12 cellular contexts compared by ENCODE assay signal in genomic region chr4:87502580-87503238, GRCh38. TPM values are rescaled to one million over a fixed set of nuclear protein-coding genes. Genes with fewer than 3 reads are reported as not detected.
DNase-seq lines count a peak whose midpoint lies in the region; ATAC-seq and TF ChIP-seq lines count a peak whose summit lies in the region.
"Had no signal": no experiment of that assay in that cellular context is flagged by ENCODE, and none has a peak within 500 bp of the region (broad histone marks: within the 10 kb centered on the region; RNA-seq: fewer than 3 reads in every experiment).

No MANE protein-coding gene starts in this region.

- TF ChIP-seq CTCF in GM23338 (conservative IDR thresholded peaks at IDR 0.05; ENCODE audit: low read depth in 2 of 2) (no peak), retinal pigment epithelial cell (conservative IDR thresholded peaks at IDR 0.05; ENCODE audit: low read depth, low read length) (no peak)

- H3K36me3 Mint-ChIP-seq in GM23338 (ENCODE audit: low read depth) = no peaks in the 10 kb centered on the region
- no peaks in the 10 kb centered on the region for H3K36me3 Mint-ChIP-seq in activated T-helper 17 cell treated with anti-CD3 and anti-CD28 coated beads, Interleukin-2, amount 50 U/mL, for 72 hours (ENCODE audit: low read depth)
- H3K36me3 Mint-ChIP-seq: activated CD8-positive, alpha-beta memory T cell treated with anti-CD3 and anti-CD28 coated beads, Interleukin-2, amount 10 ng/mL, durations not matched to agents 7 days and 5 days; stimulated activated memory B cell treated with anti-CD40 and anti-IgM and Interleukin-4, amounts not matched to agents 10 μg/mL and 1 μg/mL and 100 μg/mL, for 72 hours had no signal

- no peak overlapping the region for H3K4me3 Mint-ChIP-seq in GM23338
- H3K4me3 Mint-ChIP-seq in activated T-helper 17 cell treated with anti-CD3 and anti-CD28 coated beads, Interleukin-2, amount 50 U/mL, for 72 hours = no peak overlapping the region
- H3K4me3 Mint-ChIP-seq: activated CD8-positive, alpha-beta memory T cell treated with anti-CD3 and anti-CD28 coated beads, Interleukin-2, amount 10 ng/mL, durations not matched to agents 7 days and 5 days; central memory CD8-positive, alpha-beta T cell; stimulated activated memory B cell treated with anti-CD40 and anti-IgM and Interleukin-4, amounts not matched to agents 10 μg/mL and 1 μg/mL and 100 μg/mL, for 72 hours had no signal

- H3K79me2 ChIP-seq in GM23338 (replicated peaks; ENCODE audit: insufficient read depth) = no peaks in the 10 kb centered on the region

- H3K27me3 ChIP-seq in GM23338 (ENCODE audit: insufficient read depth) = no peaks in the 10 kb centered on the region

- H3K27me3 Mint-ChIP-seq in GM23338 (ENCODE audit: insufficient read depth, low read depth, poor library complexity) = no peaks in the 10 kb centered on the region
- H3K27me3 Mint-ChIP-seq in activated T-helper 17 cell treated with anti-CD3 and anti-CD28 coated beads, Interleukin-2, amount 50 U/mL, for 72 hours = peaks cover 4% of the 10 kb centered on the region
- H3K27me3 Mint-ChIP-seq: activated CD8-positive, alpha-beta memory T cell treated with anti-CD3 and anti-CD28 coated beads, Interleukin-2, amount 10 ng/mL, durations not matched to agents 7 days and 5 days; central memory CD8-positive, alpha-beta T cell had no signal

- no peaks in the 10 kb centered on the region; the same call in 1 of the 2 replicates for H3K9me2 ChIP-seq in GM23338 (ENCODE audit: insufficient read depth)

- DNase-seq in GM23338 (ENCODE audit: low spot score) (no peak), NCI-H446 treated with DMSO at 0.1 percent for 48 hours (lab: John Stamatoyannopoulos, UW) (peak; percentile 56), fibroblast of peridontal ligament (ENCODE audit: extremely low read depth) (peak; percentile 18), retinal pigment epithelial cell (ENCODE audit: low read depth) (peak; percentile 84), germinal center (ENCODE audit: low spot score) (no peak)
- DNase-seq: activated CD8-positive, alpha-beta memory T cell treated with anti-CD3 and anti-CD28 coated beads, Interleukin-2, amount 10 ng/mL, durations not matched to agents 7 days and 5 days; GF-D8 had no signal

- H3K36me3 ChIP-seq in GM23338 (ENCODE audit: insufficient read depth) = no peaks in the 10 kb centered on the region

- H4K20me1 ChIP-seq in GM23338 (replicated peaks; ENCODE audit: insufficient read depth) = no peaks in the 10 kb centered on the region

- no peaks in the 10 kb centered on the region; the same call in 2 of the 3 replicates for H3K4me1 Mint-ChIP-seq in GM23338
- peaks cover 9% of the 10 kb centered on the region for H3K4me1 Mint-ChIP-seq in activated T-helper 17 cell treated with anti-CD3 and anti-CD28 coated beads, Interleukin-2, amount 50 U/mL, for 72 hours

- no peaks in the 10 kb centered on the region for H3F3A ChIP-seq in GM23338 (replicated peaks; ENCODE audit: low read depth)

- ATAC-seq in GM23338 = no peak
- ATAC-seq in GM21576 (IDR thresholded peaks at IDR 0.05; ENCODE audit: unreplicated experiment) = no peak
- ATAC-seq in GM18511 (IDR thresholded peaks at IDR 0.05; ENCODE audit: unreplicated experiment) = no peak
- ATAC-seq in activated T-helper 17 cell treated with anti-CD3 and anti-CD28 coated beads, Interleukin-2, amount 50 U/mL, for 72 hours (replicated peaks) = no peak
- ATAC-seq: activated CD8-positive, alpha-beta memory T cell treated with anti-CD3 and anti-CD28 coated beads, Interleukin-2, amount 10 ng/mL, durations not matched to agents 7 days and 5 days; stimulated activated memory B cell treated with anti-CD40 and anti-IgM and Interleukin-4, amounts not matched to agents 10 μg/mL and 1 μg/mL and 100 μg/mL, for 72 hours had no signal

- H3K4me3 ChIP-seq in GM23338 (no peak overlapping the region), retinal pigment epithelial cell (ENCODE audit: low read length) (no peak overlapping the region)

- H3K9me3 Mint-ChIP-seq in GM23338 = no peaks in the 10 kb centered on the region
- no peaks in the 10 kb centered on the region for H3K9me3 Mint-ChIP-seq in activated T-helper 17 cell treated with anti-CD3 and anti-CD28 coated beads, Interleukin-2, amount 50 U/mL, for 72 hours
- H3K9me3 Mint-ChIP-seq: central memory CD8-positive, alpha-beta T cell; stimulated activated memory B cell treated with anti-CD40 and anti-IgM and Interleukin-4, amounts not matched to agents 10 μg/mL and 1 μg/mL and 100 μg/mL, for 72 hours had no signal

- no peaks in the 10 kb centered on the region for H3K4me1 ChIP-seq in GM23338 (ENCODE audit: insufficient read depth)

- H2AFZ ChIP-seq in GM23338 = 0 out of 2 replicates have a peak overlapping the region, but pooled peaks have one; percentile 23

- no peak overlapping the region for H3K4me2 ChIP-seq in GM23338

- no peak overlapping the region for H3K27ac Mint-ChIP-seq in GM23338
- H3K27ac Mint-ChIP-seq in activated T-helper 17 cell treated with anti-CD3 and anti-CD28 coated beads, Interleukin-2, amount 50 U/mL, for 72 hours = no peak overlapping the region
- H3K27ac Mint-ChIP-seq: activated CD8-positive, alpha-beta memory T cell treated with anti-CD3 and anti-CD28 coated beads, Interleukin-2, amount 10 ng/mL, durations not matched to agents 7 days and 5 days; stimulated activated memory B cell treated with anti-CD40 and anti-IgM and Interleukin-4, amounts not matched to agents 10 μg/mL and 1 μg/mL and 100 μg/mL, for 72 hours had no signal

- no peak overlapping the region for H3K27ac ChIP-seq in GM23338 (ENCODE audit: low read depth)

TF ChIP-seq in GM23338, 12 proteins besides CTCF, POLR2A, EP300 and RAD21:
- TF ChIP-seq EZH2 (IDR thresholded peaks at IDR 0.05; ENCODE audit: low read depth, unreplicated experiment) (no peak), STAT1 (IDR thresholded peaks at IDR 0.05; ENCODE audit: unreplicated experiment) (no peak), ETS1 (IDR thresholded peaks at IDR 0.05) (no peak), NANOG (IDR thresholded peaks at IDR 0.05; ENCODE audit: borderline replicate concordance) (no peak), ZNF114 (CRISPR knock-in tag; IDR thresholded peaks at IDR 0.05) (no peak), JUNB (IDR thresholded peaks at IDR 0.05; ENCODE audit: unreplicated experiment) (no peak), REST (IDR thresholded peaks at IDR 0.05; ENCODE audit: unreplicated experiment) (no peak), ZNF331 (CRISPR knock-in tag; IDR thresholded peaks at IDR 0.05; ENCODE audit: low read depth) (no peak)

RNA-seq across cellular contexts. Expression of gene SPARCL1, which starts 26.5 kb away (rescaled TPM):
- 1.5 and 1.7 TPM in 2 replicates for total RNA-seq in GM23338 (2014; rRNA removed; shearing (Covaris generic))
- polyA plus RNA-seq in GM23338 (2016; fragmentation: Nextera tagmentation; extraction: Ambion mirVana) = 1.7 and 2.4 TPM in 2 replicates
- under 1 TPM in 1 of 2 donors, not detected in 1; 0.11 TPM for total RNA-seq in activated T-helper 17 cell treated with anti-CD3 and anti-CD28 coated beads, Interleukin-2, amount 50 U/mL, for 72 hours
- total RNA-seq: activated CD8-positive, alpha-beta memory T cell treated with anti-CD3 and anti-CD28 coated beads, Interleukin-2, amount 10 ng/mL, durations not matched to agents 7 days and 5 days had no signal

Comparison
In these comparisons a context has a peak if more than half of its experiments do, and no peak if none do; other contexts are left out.
1. DNase-seq: peak in NCI-H446 treated with DMSO at 0.1 percent for 48 hours (single experiment), fibroblast of peridontal ligament (single experiment) and retinal pigment epithelial cell (single experiment); none in GM23338 (single experiment) and germinal center (single experiment).